Comparison of ENCODE assay signal across 20 cellular contexts in genomic region chr18:77329651-77330050, GRCh38.
"Had no signal": no experiment of that assay in that cellular context is flagged by ENCODE, and none has a peak within 500 bp of the region (broad histone marks: within the 10 kb centered on the region; RNA-seq: fewer than 3 reads in every experiment).

No MANE protein-coding gene starts in this region.

- H3K4me1 ChIP-seq: esophagus muscularis mucosa, gastrocnemius medialis, heart right ventricle, left lung, lower lobe of right lung had no signal

- DNase-seq: dermis blood vessel endothelial cell; dorsolateral prefrontal cortex; effector CD4-positive, alpha-beta T cell; effector memory CD4-positive, alpha-beta T cell; foreskin fibroblast; foreskin melanocyte; gastrocnemius medialis; glutamatergic neuron; head of caudate nucleus; heart right ventricle; left cardiac atrium; left lung; left ventricle myocardium superior; lower lobe of right lung; mucosa of descending colon; naive B cell had no signal

- H3K27me3 ChIP-seq: esophagus muscularis mucosa, gastrocnemius medialis, left lung had no signal

- H3K4me1 Mint-ChIP-seq: memory B cell, mesothelial cell of epicardium, naive B cell had no signal

- H3K36me3 ChIP-seq: esophagus muscularis mucosa, gastrocnemius medialis, heart right ventricle, left lung, lower lobe of right lung had no signal

- H3K27ac Mint-ChIP-seq: memory B cell, mesothelial cell of epicardium, naive B cell had no signal

- H3K36me3 Mint-ChIP-seq: mesothelial cell of epicardium, naive B cell had no signal

- H3K4me3 ChIP-seq: coronary artery, dorsolateral prefrontal cortex, esophagus muscularis mucosa, gastrocnemius medialis, heart right ventricle, left lung, lower lobe of right lung, mucosa of descending colon had no signal

- H3K27ac ChIP-seq: coronary artery, dorsolateral prefrontal cortex, esophagus muscularis mucosa, gastrocnemius medialis, heart right ventricle, left lung, lower lobe of right lung had no signal

- H3K9me3 ChIP-seq: esophagus muscularis mucosa, gastrocnemius medialis, left lung, lower lobe of right lung, mucosa of descending colon had no signal

- H3K4me3 Mint-ChIP-seq: memory B cell, mesothelial cell of epicardium, naive B cell had no signal

- ATAC-seq: gastrocnemius medialis, heart right ventricle, left cardiac atrium, left lung, left ventricle myocardium superior, lower lobe of right lung, mucosa of descending colon had no signal
